21 cellular contexts compared by ENCODE assay signal in genomic region chr16:14133907-14134306, GRCh38.
A peak's percentile ranks its signal among the peaks of the same experiment; 100 is the strongest.
DNase-seq lines count a peak whose midpoint lies in the region; ATAC-seq and TF ChIP-seq lines count a peak whose summit lies in the region.
"Had no signal": no experiment of that assay in that cellular context is flagged by ENCODE, and none has a peak within 500 bp of the region (broad histone marks: within the 10 kb centered on the region; RNA-seq: fewer than 3 reads in every experiment).

No MANE protein-coding gene starts in this region.

- peak; percentile 55 for ATAC-seq in PC-3
- ATAC-seq: A549; CD8-positive, alpha-beta T cell; GM12878 had no signal

- TF ChIP-seq POLR2A in transverse colon (IDR thresholded peaks at IDR 0.05) = no peak

- H3K14ac ChIP-seq in mesenchymal stem cell (ENCODE audit: low read length in 2 of 2) = no peak overlapping the region

- in situ Hi-C loops in GM23248 (cut with MboI) (no loop called here), transverse colon (cut with MboI; ENCODE audit: low pct_ligation_motif_present in 1 of 4, low pct_unique_long_range_greater_than_20kb in 1 of 4, low sequenced_read_pairs in 3 of 4) (no loop called here)

- H3K27me3 ChIP-seq in GM23248 (replicated peaks; ENCODE audit: insufficient read depth) (no peaks in the 10 kb centered on the region), PC-3 (ENCODE audit: low read length) (no peaks in the 10 kb centered on the region), fibroblast of lung (ENCODE audit: control insufficient read depth, insufficient read depth, low read length) (no peaks in the 10 kb centered on the region), mesenchymal stem cell (ENCODE audit: control insufficient read depth in 1 of 2, insufficient read depth in 1 of 2, low read length in 2 of 2) (no peaks in the 10 kb centered on the region), transverse colon (no peaks in the 10 kb centered on the region)
- H3K27me3 ChIP-seq: BLaER1 treated with 17β-estradiol and CSF1 and Interleukin-3, amounts not matched to agents 10 nM and 100 nM had no signal

- H4K20me1 ChIP-seq in GM23248 (ENCODE audit: insufficient read depth) = no peaks in the 10 kb centered on the region
- H4K20me1 ChIP-seq in PC-3 (ENCODE audit: low read length) = no peaks in the 10 kb centered on the region
- H4K20me1 ChIP-seq in fibroblast of lung (ENCODE audit: control insufficient read depth, extremely low read depth, insufficient read depth, low read length) = no peaks in the 10 kb centered on the region
- H4K20me1 ChIP-seq: BLaER1 treated with 17β-estradiol and CSF1 and Interleukin-3, amounts not matched to agents 10 nM and 100 nM had no signal

- H3K79me2 ChIP-seq in GM23248 (ENCODE audit: insufficient read depth) = no peaks in the 10 kb centered on the region
- H3K79me2 ChIP-seq in PC-3 (ENCODE audit: low read length) = 0 out of 2 replicates have a peak, but pooled peaks cover under 1% of the 10 kb centered on the region
- H3K79me2 ChIP-seq in fibroblast of lung (ENCODE audit: control insufficient read depth, insufficient read depth, low read length) = no peaks in the 10 kb centered on the region

- H4K91ac ChIP-seq in mesenchymal stem cell (ENCODE audit: low read length) = no peak overlapping the region

- no peak overlapping the region for H4K8ac ChIP-seq in mesenchymal stem cell (ENCODE audit: low read length)

- H3F3A ChIP-seq in GM23248 (ENCODE audit: insufficient read depth) (no peaks in the 10 kb centered on the region), PC-3 (ENCODE audit: low read length, unreplicated experiment) (no peaks in the 10 kb centered on the region)

- H2BK5ac ChIP-seq in mesenchymal stem cell (ENCODE audit: low read depth, low read length, poor library complexity, severe bottlenecking) = no peak overlapping the region

- no peak overlapping the region for H2BK120ac ChIP-seq in mesenchymal stem cell (ENCODE audit: low read depth, low read length)

- POLR2A ChIA-PET in PC-3 (lab: Charles Lee; ENCODE audit: unreplicated experiment) (no interaction called here), HEK293T (lab: Yijun Ruan, JAX) (no interaction called here)

- WGBS in GM23248 (ENCODE audit: low coverage in 1 of 2, low lambda C conversion rate in 2 of 2, missing lambda C conversion rate in 2 of 2), 2 experiments = 100% methylated on average over 1 of the region's 1 CpG
- no CpG with 5 or more reads among the region's 1 CpG for WGBS in mesenchymal stem cell
- 38 to 62% methylated on average over 1 of the region's 1 CpG for WGBS in transverse colon (ENCODE audit: low coverage in 1 of 2), 2 donors

- no peak overlapping the region for H3K18ac ChIP-seq in mesenchymal stem cell (ENCODE audit: low read depth in 1 of 2, low read length in 2 of 2)

- H3K4me3 ChIP-seq in GM23248 (no peak overlapping the region), PC-3 (ENCODE audit: low read length) (no peak overlapping the region), fibroblast of lung (replicated peaks in 1 of 4; ENCODE audit: control extremely low read depth in 1 of 4, insufficient read depth in 1 of 4, low read depth in 3 of 4, low read length in 4 of 4) (no peak overlapping the region), mesenchymal stem cell (ENCODE audit: insufficient read depth in 1 of 2, low read depth in 1 of 2, low read length in 2 of 2) (no peak overlapping the region), transverse colon (no peak overlapping the region)
- H3K4me3 ChIP-seq: A549; BLaER1 treated with 17β-estradiol and CSF1 and Interleukin-3, amounts not matched to agents 10 nM and 100 nM; GM12878 had no signal

- no peaks in the 10 kb centered on the region for H3K9me3 ChIP-seq in GM23248 (ENCODE audit: low read depth)
- no peaks in the 10 kb centered on the region for H3K9me3 ChIP-seq in PC-3 (ENCODE audit: low read length)
- H3K9me3 ChIP-seq in fibroblast of lung (ENCODE audit: control insufficient read depth, insufficient read depth, low read depth, low read length) = no peaks in the 10 kb centered on the region
- no peaks in the 10 kb centered on the region for H3K9me3 ChIP-seq in mesenchymal stem cell (ENCODE audit: control insufficient read depth, low read length)
- H3K9me3 ChIP-seq in transverse colon = no peaks in the 10 kb centered on the region
- H3K9me3 ChIP-seq: A549 had no signal

- H3K9ac ChIP-seq in GM23248 (no peak overlapping the region), PC-3 (ENCODE audit: low read length) (no peak overlapping the region), fibroblast of lung (ENCODE audit: insufficient read depth, low read length) (no peak overlapping the region), mesenchymal stem cell (ENCODE audit: low read length) (peak overlapping the region; percentile 69)
- H3K9ac ChIP-seq: BLaER1 treated with 17β-estradiol and CSF1 and Interleukin-3, amounts not matched to agents 10 nM and 100 nM had no signal

- H3K79me1 ChIP-seq in mesenchymal stem cell (replicated peaks; ENCODE audit: low read length, poor library complexity, severe bottlenecking) = peaks cover 22% of the 10 kb centered on the region

- intact Hi-C loops in PC-3 (cut with micrococcal nuclease) (loop anchor here (10.0 kb wide), 1 partner anchor 101 kb away; no protein-coding TSS in a partner anchor), transverse colon (cut with DNase I; ENCODE audit: low total_unique reads) (no loop called here)

- TF ChIP-seq EP300 in transverse colon (IDR thresholded peaks at IDR 0.05; ENCODE audit: low read depth) = no peak

- H2AFZ ChIP-seq in GM23248 = no peak overlapping the region
- no peak overlapping the region for H2AFZ ChIP-seq in PC-3 (ENCODE audit: low read length)
- no peak overlapping the region for H2AFZ ChIP-seq in fibroblast of lung (ENCODE audit: low read length)
- H2AFZ ChIP-seq in mesenchymal stem cell (ENCODE audit: low read depth, low read length) = no peak overlapping the region

- no peak overlapping the region for H2BK15ac ChIP-seq in mesenchymal stem cell (ENCODE audit: low read depth, poor library complexity, severe bottlenecking)

- H3K9me2 ChIP-seq in GM23248 (ENCODE audit: insufficient read depth) (no peaks in the 10 kb centered on the region), PC-3 (replicated peaks; ENCODE audit: low read length) (no peaks in the 10 kb centered on the region)

- H3K4me2 ChIP-seq in GM23248 (ENCODE audit: unreplicated experiment) (peak overlapping the region; percentile 43), PC-3 (ENCODE audit: low read length) (no peak overlapping the region), fibroblast of lung (ENCODE audit: extremely low read depth, insufficient read depth, low read length) (no peak overlapping the region), mesenchymal stem cell (ENCODE audit: low read length, poor library complexity, severe bottlenecking) (no peak overlapping the region)
- H3K4me2 ChIP-seq: A549; BLaER1 treated with 17β-estradiol and CSF1 and Interleukin-3, amounts not matched to agents 10 nM and 100 nM had no signal

- no peak overlapping the region for H2AK5ac ChIP-seq in mesenchymal stem cell (ENCODE audit: low read length, severe bottlenecking)

- no peak overlapping the region for H3K4ac ChIP-seq in mesenchymal stem cell (ENCODE audit: low read depth in 1 of 2, low read length in 2 of 2)

- no TSS peak for BruUV-seq in PC-3 (replicated peaks; lab: Mats Ljungman, UMichigan)

- H2BK12ac ChIP-seq in mesenchymal stem cell (ENCODE audit: low read length in 2 of 2) = no peak overlapping the region

- H3K36me3 ChIP-seq in GM23248 (ENCODE audit: low read depth) = no peaks in the 10 kb centered on the region
- no peaks in the 10 kb centered on the region for H3K36me3 ChIP-seq in PC-3 (ENCODE audit: low read depth, low read length)
- H3K36me3 ChIP-seq in fibroblast of lung (ENCODE audit: control insufficient read depth, insufficient read depth, low read length) = peaks cover 2% of the 10 kb centered on the region
- H3K36me3 ChIP-seq in mesenchymal stem cell (ENCODE audit: control insufficient read depth in 1 of 2, insufficient read depth in 2 of 2, low read depth in 1 of 2, low read length in 2 of 2) = peaks cover 0 to 2% of the 10 kb centered on the region in 2 experiments
- H3K36me3 ChIP-seq in transverse colon = no peaks in the 10 kb centered on the region

- H3K4me1 ChIP-seq in GM23248 (ENCODE audit: insufficient read depth) (peaks cover 10% of the 10 kb centered on the region; the same call in 1 of the 2 replicates), PC-3 (ENCODE audit: insufficient read depth, low read length) (no peaks in the 10 kb centered on the region; the same call in 1 of the 2 replicates), fibroblast of lung (ENCODE audit: control insufficient read depth, extremely low read depth, insufficient read depth, low read length) (peaks cover 3% of the 10 kb centered on the region), mesenchymal stem cell (ENCODE audit: control insufficient read depth, insufficient read depth, low read depth, low read length) (no peaks in the 10 kb centered on the region), transverse colon (peaks cover 0 to 24% (median 5%) of the 10 kb centered on the region in 4 donors)
- H3K4me1 ChIP-seq: BLaER1 treated with 17β-estradiol and CSF1 and Interleukin-3, amounts not matched to agents 10 nM and 100 nM had no signal

- CTCF ChIA-PET in PC-3 (lab: Charles Lee) (no interaction called here), HEK293T (lab: Yijun Ruan, JAX) (no interaction called here)

- H3K27ac ChIP-seq in GM23248 = no peak overlapping the region
- no peak overlapping the region for H3K27ac ChIP-seq in PC-3 (ENCODE audit: low read length)
- peak overlapping the region; percentile 6 for H3K27ac ChIP-seq in fibroblast of lung (ENCODE audit: insufficient read depth, low read length)
- H3K27ac ChIP-seq in mesenchymal stem cell (ENCODE audit: low read length, poor library complexity, severe bottlenecking) = no peak overlapping the region
- H3K27ac ChIP-seq in transverse colon = no peak overlapping the region
- H3K27ac ChIP-seq: 22Rv1; A549; BLaER1 treated with 17β-estradiol and CSF1 and Interleukin-3, amounts not matched to agents 10 nM and 100 nM; C4-2B had no signal

- H3K23ac ChIP-seq in mesenchymal stem cell (ENCODE audit: low read length in 2 of 2) = no peak overlapping the region

- no peak for TF ChIP-seq CTCF in PC-3 (conservative IDR thresholded peaks at IDR 0.05; ENCODE audit: low read depth, low read length)
- no peak for TF ChIP-seq CTCF in fibroblast of lung (conservative IDR thresholded peaks at IDR 0.05 in 1 of 2, IDR thresholded peaks at IDR 0.05 in 1 of 2; ENCODE audit: low read depth in 1 of 2, low read length in 2 of 2)
- no peak for TF ChIP-seq CTCF in transverse colon (IDR thresholded peaks at IDR 0.05)

- DNase-seq in GM23248 = no peak
- no peak for DNase-seq in PC-3
- DNase-seq in fibroblast of lung (ENCODE audit: low read depth in 2 of 2) = no peak
- no peak for DNase-seq in mesenchymal stem cell
- DNase-seq in DMS79 (lab: John Stamatoyannopoulos, UW) = no peak
- no peak for DNase-seq in activated T-cell treated with anti-CD3 and anti-CD28 coated beads, Interleukin-2, amount 50 U/mL, for 48 hours
- no peak for DNase-seq in HEK293T (ENCODE audit: extremely low spot score)
- no peak for DNase-seq in transverse colon
- DNase-seq: AML-193; Caco-2; Calu3; CD4-positive, alpha-beta T cell; CD8-positive, alpha-beta T cell; DND-41; EL; GDM1 had no signal

TF ChIP-seq in HEK293T, 16 proteins besides CTCF, POLR2A, EP300 and RAD21 (continues in another document):
- no peak for TF ChIP-seq ZNF384 (IDR thresholded peaks at IDR 0.05)
- no peak for TF ChIP-seq CTBP1 (IDR thresholded peaks at IDR 0.05; ENCODE audit: borderline replicate concordance)
- TF ChIP-seq L3MBTL2 (conservative IDR thresholded peaks at IDR 0.05) = no peak
- no peak for TF ChIP-seq ARNT (IDR thresholded peaks at IDR 0.05)
